In genomic region chr1:216641669-216642460, GRCh38 we compare ENCODE assay signal across 16 cellular contexts.
"Had no signal": no experiment of that assay in that cellular context is flagged by ENCODE, and none has a peak within 500 bp of the region (broad histone marks: within the 10 kb centered on the region; RNA-seq: fewer than 3 reads in every experiment).

No MANE protein-coding gene starts in this region.

- DNase-seq: activated B cell treated with CpG ODN at 0.5 μM for 24 hours; activated CD4-positive, alpha-beta memory T cell treated with anti-CD3 and anti-CD28 coated beads for 36 hours; activated CD4-positive, alpha-beta T cell treated with anti-CD3 and anti-CD28 coated beads for 4 hours; caudate nucleus; effector memory CD8-positive, alpha-beta T cell; glutamatergic neuron; hypothalamus; left lung; occipital lobe; posterior cingulate gyrus; stimulated activated CD4-positive, alpha-beta T cell treated with anti-CD3 and anti-CD28 coated beads, Interleukin-12 subunit alpha, Interleukin-12 subunit beta, amount 100 ng/mL, for 4 hours; stimulated activated CD4-positive, alpha-beta T cell treated with anti-CD3 and anti-CD28 coated beads, Interleukin-1b, Interleukin-23, amount 100 ng/mL, for 48 hours; stimulated activated CD8-positive, alpha-beta memory T cell treated with anti-CD3 and anti-CD28 coated beads, Interleukin-4, amount 100 ng/mL, for 48 hours; stimulated activated naive CD8-positive, alpha-beta T cell treated with anti-CD3 and anti-CD28 coated beads, Interleukin-15, Interleukin-2, amounts not matched to agents 100 U/mL and 50 U/mL, for 24 hours; uterus had no signal

- H3K36me3 ChIP-seq: left lung, tibial nerve, uterus had no signal

- ATAC-seq: effector memory CD8-positive, alpha-beta T cell; left lung; stimulated activated naive CD8-positive, alpha-beta T cell treated with anti-CD3 and anti-CD28 coated beads, Interleukin-15, Interleukin-2, amounts not matched to agents 100 U/mL and 50 U/mL, for 24 hours had no signal

- H3K27me3 ChIP-seq: left lung, tibial nerve, uterus had no signal

- H3K9me3 ChIP-seq: left lung, tibial nerve, uterus had no signal

- H3K4me1 ChIP-seq: left lung, tibial nerve, uterus had no signal

- H3K4me3 ChIP-seq: left lung, tibial nerve, uterus had no signal

- H3K27ac ChIP-seq: left lung, tibial nerve, uterus had no signal
